In genomic region chr12:6821674-6822433, GRCh38 we compare ENCODE assay signal across 1 cellular context.
TF ChIP-seq lines count a peak whose summit lies in the region.

TSS of gene GPR162 (plus strand) at chr12:6821821. CDS start at chr12:6823899, 2,078 bp downstream.

TF ChIP-seq in HEK293, 187 proteins besides CTCF, POLR2A, EP300 and RAD21 (continued from another document and continues in another):
- no peak for TF ChIP-seq ZNF19 (tag by site-specific recombination; IDR thresholded peaks at IDR 0.05; ENCODE audit: low read depth)
- TF ChIP-seq HIC1 (tag by site-specific recombination; IDR thresholded peaks at IDR 0.05) = peak; percentile 12; the same call in 1 of the 2 replicates
- peak; percentile 44; the same call in 1 of the 2 replicates for TF ChIP-seq ZBTB20 (tag by site-specific recombination; IDR thresholded peaks at IDR 0.05)
- TF ChIP-seq SP2 (tag by site-specific recombination; IDR thresholded peaks at IDR 0.05) = peak; percentile 47
- no peak for TF ChIP-seq INSM2 (tag by site-specific recombination; IDR thresholded peaks at IDR 0.05)
- TF ChIP-seq PBX3 (CRISPR knock-in tag; IDR thresholded peaks at IDR 0.05) = no peak
- peak; percentile 94 for TF ChIP-seq ZBTB48 (tag by site-specific recombination; IDR thresholded peaks at IDR 0.05)
- peak; percentile 56; the same call in 1 of the 2 replicates for TF ChIP-seq MYNN (tag by site-specific recombination; IDR thresholded peaks at IDR 0.05; ENCODE audit: borderline replicate concordance)
- no peak; the same call in 1 of the 2 replicates for TF ChIP-seq ZNF10 (tag by site-specific recombination; IDR thresholded peaks at IDR 0.05)
- 0 out of 2 replicates have a peak, but pooled peaks have one; percentile 32 for TF ChIP-seq ZNF423 (tag by site-specific recombination; IDR thresholded peaks at IDR 0.05)
- no peak for TF ChIP-seq ZNF548 (tag by site-specific recombination; IDR thresholded peaks at IDR 0.05)
- TF ChIP-seq GLIS1 (tag by site-specific recombination; IDR thresholded peaks at IDR 0.05) = peak; percentile 38; the same call in 1 of the 2 replicates
- TF ChIP-seq ZBTB26 (tag by site-specific recombination; optimal IDR thresholded peaks at IDR 0.05) = peak; percentile 37
- TF ChIP-seq ZNF837 (tag by site-specific recombination; IDR thresholded peaks at IDR 0.05) = no peak
- no peak for TF ChIP-seq ZNF175 (tag by site-specific recombination; IDR thresholded peaks at IDR 0.05)
- no peak for TF ChIP-seq MZF1 (tag by site-specific recombination; IDR thresholded peaks at IDR 0.05; ENCODE audit: borderline replicate concordance)
- no peak for TF ChIP-seq ZNF677 (tag by site-specific recombination; IDR thresholded peaks at IDR 0.05)
- TF ChIP-seq ZNF24 (tag by site-specific recombination; IDR thresholded peaks at IDR 0.05) = 0 out of 2 replicates have a peak, but pooled peaks have one; percentile 32
- TF ChIP-seq ZNF596 (tag by site-specific recombination; IDR thresholded peaks at IDR 0.05) = no peak
- no peak for TF ChIP-seq PRDM2 (tag by site-specific recombination; IDR thresholded peaks at IDR 0.05; ENCODE audit: borderline replicate concordance)
- peak; percentile 72 for TF ChIP-seq ZBTB10 (tag by site-specific recombination; IDR thresholded peaks at IDR 0.05)
- no peak for TF ChIP-seq ZNF555 (tag by site-specific recombination; conservative IDR thresholded peaks at IDR 0.05)
- no peak for TF ChIP-seq ZNF362 (tag by site-specific recombination; IDR thresholded peaks at IDR 0.05)
- peak; percentile 24; the same call in 1 of the 2 replicates for TF ChIP-seq BCL11B (tag by site-specific recombination; IDR thresholded peaks at IDR 0.05; ENCODE audit: low read depth)
- no peak for TF ChIP-seq ZNF311 (tag by site-specific recombination; IDR thresholded peaks at IDR 0.05; ENCODE audit: borderline replicate concordance)
- no peak for TF ChIP-seq ZNF140 (tag by site-specific recombination; IDR thresholded peaks at IDR 0.05)
- TF ChIP-seq ZNF692 (tag by site-specific recombination; IDR thresholded peaks at IDR 0.05) = no peak
- TF ChIP-seq ZNF449 (tag by site-specific recombination; IDR thresholded peaks at IDR 0.05) = no peak
- peak; percentile 84 for TF ChIP-seq ZBTB6 (tag by site-specific recombination; IDR thresholded peaks at IDR 0.05)
- TF ChIP-seq ZBTB49 (tag by site-specific recombination; IDR thresholded peaks at IDR 0.05; ENCODE audit: low read depth) = no peak
- TF ChIP-seq GLIS2 (tag by site-specific recombination; IDR thresholded peaks at IDR 0.05) = peak; percentile 90
